Comparison of ENCODE assay signal across 8 cellular contexts in the genomic region with DNA sequence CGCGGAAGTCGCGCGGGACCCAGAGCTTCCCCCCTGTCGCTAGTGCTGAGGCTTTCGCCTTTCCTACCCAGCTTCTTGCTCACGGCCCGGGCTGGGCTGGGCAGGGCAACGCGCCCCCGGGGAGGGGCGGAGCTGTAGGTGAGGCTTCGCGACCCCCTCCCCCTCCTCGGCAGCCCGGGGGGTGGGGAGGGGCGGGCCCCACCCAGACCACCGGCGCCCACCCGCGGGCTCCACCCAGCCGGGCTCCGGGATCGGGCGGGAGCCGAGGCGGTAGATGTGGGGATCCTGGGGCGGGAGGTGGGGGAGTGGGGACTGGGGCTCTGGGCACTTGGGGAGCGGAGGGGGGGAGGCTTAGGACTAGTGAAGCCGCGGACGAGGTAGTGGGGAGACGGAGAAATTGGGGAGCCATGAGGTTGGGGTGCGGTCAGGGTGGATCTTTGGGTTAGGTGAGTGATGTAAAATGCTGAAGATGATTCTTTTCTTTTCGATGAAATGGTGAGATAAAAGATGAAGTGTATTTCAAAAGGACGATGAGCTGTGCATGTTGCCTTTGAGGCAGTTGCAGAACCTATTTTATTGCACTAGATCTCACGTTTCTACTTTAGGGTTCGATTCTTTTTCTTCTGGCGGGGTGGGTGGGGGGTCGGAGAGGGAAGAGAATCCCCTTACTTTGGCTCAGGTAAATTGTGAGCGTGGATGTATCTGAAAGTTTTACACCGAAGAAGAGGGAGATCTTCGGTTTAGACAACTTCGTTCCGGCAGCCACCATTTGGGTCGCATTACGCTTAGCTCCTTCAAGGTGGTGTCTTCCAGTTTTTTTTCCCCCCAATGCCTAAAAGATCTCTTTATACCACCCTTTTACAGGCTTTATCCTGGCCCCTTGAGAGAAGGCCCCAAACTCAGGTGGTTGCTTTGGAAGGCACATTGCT. TPM values are rescaled to one million over a fixed set of nuclear protein-coding genes. Genes with fewer than 3 reads are reported as not detected.
DNase-seq lines count a peak whose midpoint lies in the region; ATAC-seq and TF ChIP-seq lines count a peak whose summit lies in the region.

No MANE protein-coding gene starts in this region.

- H3K27me3 Mint-ChIP-seq in CD4-positive, alpha-beta T cell: no peaks in the 10 kb centered on the region

- H4K20me1 ChIP-seq in osteoblast (ENCODE audit: insufficient read depth, low read length): peaks cover 15% of the 10 kb centered on the region

- H3K9me3 Mint-ChIP-seq in CD4-positive, alpha-beta T cell: no peaks in the 10 kb centered on the region

- H3K36me3 ChIP-seq in gastroesophageal sphincter (no peaks in the 10 kb centered on the region), osteoblast (ENCODE audit: insufficient read depth, low read length) (no peaks in the 10 kb centered on the region)

- peaks cover 64% of the 10 kb centered on the region for H3K79me2 ChIP-seq in osteoblast (ENCODE audit: insufficient read depth, low read length)

- H3K4me3 ChIP-seq in gastroesophageal sphincter (peak overlapping the region; percentile 84), osteoblast (ENCODE audit: insufficient read depth, low read length) (peak overlapping the region; percentile 88)

- no peak for TF ChIP-seq EP300 in gastroesophageal sphincter (IDR thresholded peaks at IDR 0.05)

- H2AFZ ChIP-seq in osteoblast (ENCODE audit: low read length): peak overlapping the region; percentile 71

- TF ChIP-seq POLR2A in gastroesophageal sphincter (IDR thresholded peaks at IDR 0.05): no peak

- CTCF ChIA-PET in CD4-positive, alpha-beta T cell (lab: Charles Lee): interaction anchor here (0.7 to 3.3 kb wide), 3 partner anchors 9 to 126 kb away, joined by 3 to 13 read pairs (median 3); a partner anchor contains a TSS

- no peak for TF ChIP-seq CTCF in CD4-positive, alpha-beta T cell (IDR thresholded peaks at IDR 0.05)
- TF ChIP-seq CTCF in gastroesophageal sphincter (IDR thresholded peaks at IDR 0.05): peak in 1 of 4 experiments; percentile 9
- TF ChIP-seq CTCF in osteoblast (IDR thresholded peaks at IDR 0.05; ENCODE audit: extremely low read depth, low read depth, low read length): no peak

- H3K9me3 ChIP-seq in CD4-positive, alpha-beta T cell (ENCODE audit: control insufficient read depth, low read length): no peaks in the 10 kb centered on the region
- H3K9me3 ChIP-seq in gastroesophageal sphincter: no peaks in the 10 kb centered on the region
- no peaks in the 10 kb centered on the region for H3K9me3 ChIP-seq in osteoblast (ENCODE audit: low read depth, low read length)

- POLR2A ChIA-PET in CD4-positive, alpha-beta T cell (lab: Charles Lee): interaction anchor here (0.6 to 2.4 kb wide), 7 partner anchors 42 to 610 kb away, joined by 3 to 20 read pairs (median 3); a partner anchor contains a TSS

- H3K4me3 Mint-ChIP-seq in CD4-positive, alpha-beta T cell: peak overlapping the region; percentile 99

- intact Hi-C loops in CD4-positive, alpha-beta T cell (cut with DNase I, micrococcal nuclease): loop anchor here (1.0 to 5.0 kb wide), 5 partner anchors 42 to 701 kb away; a partner anchor contains a TSS

- ATAC-seq in CD4-positive, alpha-beta T cell (ENCODE audit: poor library complexity): peak; percentile 23
- ATAC-seq in GM19395 (IDR thresholded peaks at IDR 0.05; ENCODE audit: unreplicated experiment) (peak; percentile 40), gastroesophageal sphincter (peak; percentile 50), GM18873 (IDR thresholded peaks at IDR 0.05; ENCODE audit: low FRiP score, unreplicated experiment) (no peak)

- 2 to 8% methylated on average over 9 to 23 of the region's 48 CpGs for WGBS in gastroesophageal sphincter (ENCODE audit: low coverage in 1 of 2), 2 donors

- H3K4me1 ChIP-seq in gastroesophageal sphincter (peaks cover 4 to 72% (median 12%) of the 10 kb centered on the region in 3 donors), osteoblast (ENCODE audit: insufficient read depth, low read length) (peaks cover 37% of the 10 kb centered on the region)

- H3K4me1 Mint-ChIP-seq in CD4-positive, alpha-beta T cell (ENCODE audit: low read depth): peaks cover 49% of the 10 kb centered on the region

- peak overlapping the region; percentile 64 for H3K27ac ChIP-seq in CD4-positive, alpha-beta T cell (ENCODE audit: low read depth, low read length)
- H3K27ac ChIP-seq in gastroesophageal sphincter: peak overlapping the region; percentile 89 to 97 (median 93)
- H3K27ac ChIP-seq in osteoblast (ENCODE audit: low read depth, low read length): peak overlapping the region; percentile 66

- peak overlapping the region; percentile 96 for H3K27ac Mint-ChIP-seq in CD4-positive, alpha-beta T cell

- H3K36me3 Mint-ChIP-seq in CD4-positive, alpha-beta T cell (ENCODE audit: low read depth): peaks cover 11% of the 10 kb centered on the region

- no peaks in the 10 kb centered on the region for H3K27me3 ChIP-seq in CD4-positive, alpha-beta T cell (ENCODE audit: control insufficient read depth, insufficient read depth, low read length)
- H3K27me3 ChIP-seq in gastroesophageal sphincter (no peaks in the 10 kb centered on the region), osteoblast (ENCODE audit: insufficient read depth, low read length) (no peaks in the 10 kb centered on the region)

- H3K4me2 ChIP-seq in osteoblast (ENCODE audit: insufficient read depth, low read length): peak overlapping the region; percentile 78

- peak in 2 of 10 experiments; percentile 31 to 34 for DNase-seq in CD4-positive, alpha-beta T cell
- DNase-seq in NAMALWA (ENCODE audit: low spot score): peak; percentile 36
- peak; percentile 33 to 35 for DNase-seq in activated T-cell treated with anti-CD3 and anti-CD28 coated beads, Interleukin-2, amount 50 U/mL, for 48 hours
- peak; percentile 93 for DNase-seq in osteoblast (ENCODE audit: insufficient read length, low spot score, missing footprints)
- DNase-seq in GF-D8 (lab: John Stamatoyannopoulos, UW): no peak

RNA-seq across cellular contexts. Expression of a gene that starts 0.6 kb away (rescaled TPM):
- total RNA-seq in CD4-positive, alpha-beta T cell: 10 to 100 TPM; 40.1 to 49.6 TPM
- total RNA-seq in gastroesophageal sphincter (10 to 100 TPM; 38.3 to 80.2 (median 58.4) TPM), osteoblast (36.2 and 40.7 TPM in 2 replicates)

RNA-seq across cellular contexts. Expression of a gene that starts 42.1 kb away (rescaled TPM):
- 1 to 10 TPM; 7.0 to 8.1 TPM for total RNA-seq in CD4-positive, alpha-beta T cell
- total RNA-seq in gastroesophageal sphincter (10 to 100 TPM in 3 of 4 donors, 1 to 10 TPM in 1; 10.0 to 17.7 (median 13.5) TPM), osteoblast (10.1 and 15.9 TPM in 2 replicates)
